Comparison of ENCODE assay signal across 9 cellular contexts in the genomic region with DNA sequence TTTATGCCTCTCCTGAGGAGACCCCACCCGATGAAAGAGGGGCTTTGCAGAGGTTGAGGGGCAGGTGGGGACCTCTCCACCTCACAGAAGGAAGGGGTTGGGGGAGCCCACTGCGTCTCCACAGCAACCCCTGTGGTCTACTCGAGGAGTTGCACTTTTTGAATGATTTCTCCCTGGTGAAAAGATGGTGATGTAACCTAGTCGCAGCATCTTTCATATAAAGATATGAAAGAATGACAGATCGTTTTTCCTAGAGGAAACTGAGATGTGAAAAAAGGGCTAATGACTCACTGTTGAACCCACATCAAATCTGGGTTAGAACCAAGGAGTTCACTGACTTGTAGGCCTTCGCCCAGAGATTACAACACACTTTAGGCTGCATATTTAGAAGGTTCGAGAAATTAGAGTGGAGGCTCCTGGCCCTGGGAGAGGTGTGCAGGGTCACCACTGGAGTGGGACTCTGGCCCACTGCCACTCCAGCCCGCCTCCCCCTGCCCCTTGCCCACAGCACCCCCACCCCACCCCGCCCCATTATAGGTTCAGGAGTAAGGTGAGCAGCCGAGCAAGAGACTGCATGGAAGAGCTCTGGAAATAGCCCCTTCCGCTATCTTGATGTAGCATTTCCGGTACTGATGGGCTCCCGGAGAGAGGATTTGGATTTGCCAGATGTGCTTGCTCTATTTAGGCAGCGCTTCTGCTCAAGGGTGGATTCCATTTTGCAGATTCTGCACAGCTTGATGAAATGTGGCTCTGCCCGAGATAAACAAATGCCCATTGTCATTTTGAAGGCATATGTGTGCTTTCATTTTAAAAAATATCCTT. TPM values are rescaled to one million over a fixed set of nuclear protein-coding genes. Genes with fewer than 3 reads are reported as not detected.
DNase-seq lines count a peak whose midpoint lies in the region; ATAC-seq and TF ChIP-seq lines count a peak whose summit lies in the region.
"Had no signal": no experiment of that assay in that cellular context is flagged by ENCODE, and none has a peak within 500 bp of the region (broad histone marks: within the 10 kb centered on the region; RNA-seq: fewer than 3 reads in every experiment).

No MANE protein-coding gene starts in this region.

- peaks cover 25 to 31% (median 30%) of the 10 kb centered on the region in 3 donors for H3K4me1 Mint-ChIP-seq in T-cell

- POLR2A ChIA-PET in T-cell (lab: Charles Lee) = interaction anchor here in 1 of 2 donors (0.7 kb wide), 1 partner anchor 1048 kb away, joined by 3 read pairs; no protein-coding TSS in a partner anchor

- H3K27me3 Mint-ChIP-seq in T-cell = peaks cover 11 to 13% of the 10 kb centered on the region in 2 donors

- H3K9me3 Mint-ChIP-seq in T-cell = no peaks in the 10 kb centered on the region

- peak overlapping the region; percentile 57 to 73 (median 61) for H3K4me3 Mint-ChIP-seq in T-cell

- H3K4me3 ChIP-seq in AG09309 (ENCODE audit: control insufficient read depth, low read depth, low read length) (peak overlapping the region; percentile 47), epithelial cell of esophagus (ENCODE audit: low read length) (no peak overlapping the region)
- H3K4me3 ChIP-seq: HAP-1 had no signal

- no peak overlapping the region for H3K27ac Mint-ChIP-seq in T-cell

- ATAC-seq in GM19025 (IDR thresholded peaks at IDR 0.05; ENCODE audit: low read depth, unreplicated experiment) (peak; percentile 60), HG03175 (IDR thresholded peaks at IDR 0.05; ENCODE audit: unreplicated experiment) (peak; percentile 78), T-cell (replicated peaks in 1 of 4) (peak; percentile 53 to 76 (median 60))

- H3K36me3 Mint-ChIP-seq in T-cell = no peaks in the 10 kb centered on the region

- CTCF ChIA-PET in T-cell (lab: Charles Lee) = interaction anchor here in 1 of 2 donors (0.6 kb wide), 1 partner anchor 1077 kb away, joined by 3 read pairs; no protein-coding TSS in a partner anchor

- DNase-seq in AG09309 (ENCODE audit: low read depth) = no peak
- DNase-seq in T-cell = peak in 14 of 34 experiments; percentile 2 to 25 (median 10)
- DNase-seq in epithelial cell of esophagus (ENCODE audit: low read depth) = peak; percentile 26
- peak; percentile 46 for DNase-seq in pons (ENCODE audit: low spot score)
- no peak for DNase-seq in NCI-H128 (lab: John Stamatoyannopoulos, UW; ENCODE audit: unreplicated experiment)
- DNase-seq in HuH-7.5 (ENCODE audit: low spot score) = no peak

- peak; percentile 56 for TF ChIP-seq CTCF in AG09309 (IDR thresholded peaks at IDR 0.05; ENCODE audit: control insufficient read depth, insufficient read depth, low read depth, low read length, missing control alignments)
- TF ChIP-seq CTCF in epithelial cell of esophagus (IDR thresholded peaks at IDR 0.05; ENCODE audit: insufficient read depth, low read depth, low read length, missing control alignments) = peak; percentile 13

RNA-seq across cellular contexts. Expression of gene TGFB2, which starts 6.7 kb away (rescaled TPM):
- total RNA-seq in T-cell = under 1 TPM in 3 of 5 donors, not detected in 2; 0.06 to 0.23 (median 0.23) TPM

Comparison
In these comparisons a context has a peak if more than half of its experiments do, and no peak if none do; other contexts are left out.
1. DNase-seq: peak in epithelial cell of esophagus (single experiment) and pons (single experiment); none in AG09309 (single experiment), NCI-H128 (single experiment) and HuH-7.5 (single experiment).
2. Peak in every context shown above with its lines, with median percentiles within 50 percentile points of each other: ATAC-seq.